ENCODE assay signal across 2 cellular contexts in the genomic region with DNA sequence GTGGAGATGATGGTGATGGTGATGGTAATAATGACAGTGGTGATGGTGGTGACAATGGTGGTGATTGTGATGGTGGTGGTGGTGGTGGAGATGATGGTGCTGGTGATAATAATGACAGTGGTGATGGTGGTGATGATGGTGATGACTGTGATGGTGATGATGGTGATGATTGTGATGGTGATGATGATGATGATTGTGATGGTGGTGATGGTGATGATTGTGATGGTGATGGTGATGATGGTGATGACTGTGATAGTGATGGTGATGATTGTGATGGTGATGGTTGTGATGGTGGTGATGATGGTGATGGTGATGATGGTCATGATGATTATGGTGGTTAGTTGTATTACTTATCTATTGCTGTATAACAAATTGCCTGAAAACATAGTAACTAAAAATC.
TF ChIP-seq lines count a peak whose summit lies in the region.

No MANE protein-coding gene starts in this region.

TF ChIP-seq in HepG2, 621 proteins besides CTCF, POLR2A, EP300 and RAD21:
- peak; percentile 93 for TF ChIP-seq CREB1 (IDR thresholded peaks at IDR 0.05)
- TF ChIP-seq CREB1 (CRISPR knock-in tag; IDR thresholded peaks at IDR 0.05) = no peak
- no peak for TF ChIP-seq ZNF484 (CRISPR knock-in tag; IDR thresholded peaks at IDR 0.05; ENCODE audit: borderline replicate concordance, low read depth)

TF ChIP-seq in K562, 482 proteins besides CTCF, POLR2A, EP300 and RAD21:
- TF ChIP-seq OTX1 (CRISPR knock-in tag; IDR thresholded peaks at IDR 0.05) = 0 out of 2 replicates have a peak, but pooled peaks have one; percentile 20
- TF ChIP-seq EHMT2 (IDR thresholded peaks at IDR 0.05) = 0 out of 2 replicates have a peak, but pooled peaks have one; percentile 35
- TF ChIP-seq, protein P1, sequence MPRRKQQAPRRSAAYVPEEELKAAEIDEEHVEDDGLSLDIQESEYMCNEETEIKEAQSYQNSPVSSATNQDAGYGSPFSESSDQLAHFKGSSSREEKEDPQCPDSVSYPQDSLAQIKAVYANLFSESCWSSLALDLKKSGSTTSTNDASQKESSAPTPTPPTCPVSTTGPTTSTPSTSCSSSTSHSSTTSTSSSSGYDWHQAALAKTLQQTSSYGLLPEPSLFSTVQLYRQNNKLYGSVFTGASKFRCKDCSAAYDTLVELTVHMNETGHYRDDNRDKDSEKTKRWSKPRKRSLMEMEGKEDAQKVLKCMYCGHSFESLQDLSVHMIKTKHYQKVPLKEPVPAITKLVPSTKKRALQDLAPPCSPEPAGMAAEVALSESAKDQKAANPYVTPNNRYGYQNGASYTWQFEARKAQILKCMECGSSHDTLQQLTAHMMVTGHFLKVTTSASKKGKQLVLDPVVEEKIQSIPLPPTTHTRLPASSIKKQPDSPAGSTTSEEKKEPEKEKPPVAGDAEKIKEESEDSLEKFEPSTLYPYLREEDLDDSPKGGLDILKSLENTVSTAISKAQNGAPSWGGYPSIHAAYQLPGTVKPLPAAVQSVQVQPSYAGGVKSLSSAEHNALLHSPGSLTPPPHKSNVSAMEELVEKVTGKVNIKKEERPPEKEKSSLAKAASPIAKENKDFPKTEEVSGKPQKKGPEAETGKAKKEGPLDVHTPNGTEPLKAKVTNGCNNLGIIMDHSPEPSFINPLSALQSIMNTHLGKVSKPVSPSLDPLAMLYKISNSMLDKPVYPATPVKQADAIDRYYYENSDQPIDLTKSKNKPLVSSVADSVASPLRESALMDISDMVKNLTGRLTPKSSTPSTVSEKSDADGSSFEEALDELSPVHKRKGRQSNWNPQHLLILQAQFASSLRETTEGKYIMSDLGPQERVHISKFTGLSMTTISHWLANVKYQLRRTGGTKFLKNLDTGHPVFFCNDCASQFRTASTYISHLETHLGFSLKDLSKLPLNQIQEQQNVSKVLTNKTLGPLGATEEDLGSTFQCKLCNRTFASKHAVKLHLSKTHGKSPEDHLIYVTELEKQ (CRISPR knock-in tag; IDR thresholded peaks at IDR 0.05) = no peak
TF ChIP-seq in K562: peak in this region for 2.
